Comparison of ENCODE assay signal across 2 cellular contexts in the genomic region with DNA sequence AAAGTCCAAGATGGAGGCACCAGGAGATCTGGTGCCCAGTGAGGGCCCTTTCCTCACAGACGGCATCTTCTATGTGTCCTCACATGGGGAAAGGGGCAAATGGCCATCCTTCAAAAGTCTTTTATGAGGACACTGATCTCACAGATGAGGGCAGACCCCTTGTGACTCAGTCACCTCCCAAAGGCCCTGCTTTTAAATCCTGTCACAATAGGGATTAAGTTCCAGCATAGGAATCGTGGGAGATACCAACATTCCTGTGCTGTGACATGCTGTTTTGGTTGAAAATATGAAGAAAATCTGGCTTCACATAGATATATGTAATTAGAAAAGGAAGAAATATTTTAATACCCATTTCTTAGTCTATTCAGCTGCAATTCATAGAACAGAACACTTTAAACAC.
TF ChIP-seq lines count a peak whose summit lies in the region.

No MANE protein-coding gene starts in this region.

TF ChIP-seq in SK-N-SH, 30 proteins besides CTCF, POLR2A, EP300 and RAD21:
- TF ChIP-seq, protein P1, sequence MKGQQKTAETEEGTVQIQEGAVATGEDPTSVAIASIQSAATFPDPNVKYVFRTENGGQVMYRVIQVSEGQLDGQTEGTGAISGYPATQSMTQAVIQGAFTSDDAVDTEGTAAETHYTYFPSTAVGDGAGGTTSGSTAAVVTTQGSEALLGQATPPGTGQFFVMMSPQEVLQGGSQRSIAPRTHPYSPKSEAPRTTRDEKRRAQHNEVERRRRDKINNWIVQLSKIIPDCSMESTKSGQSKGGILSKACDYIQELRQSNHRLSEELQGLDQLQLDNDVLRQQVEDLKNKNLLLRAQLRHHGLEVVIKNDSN (IDR thresholded peaks at IDR 0.05; ENCODE audit: borderline replicate concordance, low read depth): no peak
- TF ChIP-seq TCF12 (IDR thresholded peaks at IDR 0.05): peak; percentile 33; the same call in 1 of the 2 replicates

TF ChIP-seq in GM23338, 12 proteins besides CTCF, POLR2A, EP300 and RAD21:
- TF ChIP-seq, protein P2, sequence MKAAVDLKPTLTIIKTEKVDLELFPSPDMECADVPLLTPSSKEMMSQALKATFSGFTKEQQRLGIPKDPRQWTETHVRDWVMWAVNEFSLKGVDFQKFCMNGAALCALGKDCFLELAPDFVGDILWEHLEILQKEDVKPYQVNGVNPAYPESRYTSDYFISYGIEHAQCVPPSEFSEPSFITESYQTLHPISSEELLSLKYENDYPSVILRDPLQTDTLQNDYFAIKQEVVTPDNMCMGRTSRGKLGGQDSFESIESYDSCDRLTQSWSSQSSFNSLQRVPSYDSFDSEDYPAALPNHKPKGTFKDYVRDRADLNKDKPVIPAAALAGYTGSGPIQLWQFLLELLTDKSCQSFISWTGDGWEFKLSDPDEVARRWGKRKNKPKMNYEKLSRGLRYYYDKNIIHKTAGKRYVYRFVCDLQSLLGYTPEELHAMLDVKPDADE (IDR thresholded peaks at IDR 0.05): no peak
- no peak for TF ChIP-seq EZH2 (IDR thresholded peaks at IDR 0.05; ENCODE audit: low read depth, unreplicated experiment)
- no peak for TF ChIP-seq POLR2AphosphoS5 (IDR thresholded peaks at IDR 0.05; ENCODE audit: low read depth)
- no peak for TF ChIP-seq NANOG (IDR thresholded peaks at IDR 0.05; ENCODE audit: borderline replicate concordance)
- no peak for TF ChIP-seq ZNF331 (CRISPR knock-in tag; IDR thresholded peaks at IDR 0.05; ENCODE audit: low read depth)
- TF ChIP-seq, protein P3, sequence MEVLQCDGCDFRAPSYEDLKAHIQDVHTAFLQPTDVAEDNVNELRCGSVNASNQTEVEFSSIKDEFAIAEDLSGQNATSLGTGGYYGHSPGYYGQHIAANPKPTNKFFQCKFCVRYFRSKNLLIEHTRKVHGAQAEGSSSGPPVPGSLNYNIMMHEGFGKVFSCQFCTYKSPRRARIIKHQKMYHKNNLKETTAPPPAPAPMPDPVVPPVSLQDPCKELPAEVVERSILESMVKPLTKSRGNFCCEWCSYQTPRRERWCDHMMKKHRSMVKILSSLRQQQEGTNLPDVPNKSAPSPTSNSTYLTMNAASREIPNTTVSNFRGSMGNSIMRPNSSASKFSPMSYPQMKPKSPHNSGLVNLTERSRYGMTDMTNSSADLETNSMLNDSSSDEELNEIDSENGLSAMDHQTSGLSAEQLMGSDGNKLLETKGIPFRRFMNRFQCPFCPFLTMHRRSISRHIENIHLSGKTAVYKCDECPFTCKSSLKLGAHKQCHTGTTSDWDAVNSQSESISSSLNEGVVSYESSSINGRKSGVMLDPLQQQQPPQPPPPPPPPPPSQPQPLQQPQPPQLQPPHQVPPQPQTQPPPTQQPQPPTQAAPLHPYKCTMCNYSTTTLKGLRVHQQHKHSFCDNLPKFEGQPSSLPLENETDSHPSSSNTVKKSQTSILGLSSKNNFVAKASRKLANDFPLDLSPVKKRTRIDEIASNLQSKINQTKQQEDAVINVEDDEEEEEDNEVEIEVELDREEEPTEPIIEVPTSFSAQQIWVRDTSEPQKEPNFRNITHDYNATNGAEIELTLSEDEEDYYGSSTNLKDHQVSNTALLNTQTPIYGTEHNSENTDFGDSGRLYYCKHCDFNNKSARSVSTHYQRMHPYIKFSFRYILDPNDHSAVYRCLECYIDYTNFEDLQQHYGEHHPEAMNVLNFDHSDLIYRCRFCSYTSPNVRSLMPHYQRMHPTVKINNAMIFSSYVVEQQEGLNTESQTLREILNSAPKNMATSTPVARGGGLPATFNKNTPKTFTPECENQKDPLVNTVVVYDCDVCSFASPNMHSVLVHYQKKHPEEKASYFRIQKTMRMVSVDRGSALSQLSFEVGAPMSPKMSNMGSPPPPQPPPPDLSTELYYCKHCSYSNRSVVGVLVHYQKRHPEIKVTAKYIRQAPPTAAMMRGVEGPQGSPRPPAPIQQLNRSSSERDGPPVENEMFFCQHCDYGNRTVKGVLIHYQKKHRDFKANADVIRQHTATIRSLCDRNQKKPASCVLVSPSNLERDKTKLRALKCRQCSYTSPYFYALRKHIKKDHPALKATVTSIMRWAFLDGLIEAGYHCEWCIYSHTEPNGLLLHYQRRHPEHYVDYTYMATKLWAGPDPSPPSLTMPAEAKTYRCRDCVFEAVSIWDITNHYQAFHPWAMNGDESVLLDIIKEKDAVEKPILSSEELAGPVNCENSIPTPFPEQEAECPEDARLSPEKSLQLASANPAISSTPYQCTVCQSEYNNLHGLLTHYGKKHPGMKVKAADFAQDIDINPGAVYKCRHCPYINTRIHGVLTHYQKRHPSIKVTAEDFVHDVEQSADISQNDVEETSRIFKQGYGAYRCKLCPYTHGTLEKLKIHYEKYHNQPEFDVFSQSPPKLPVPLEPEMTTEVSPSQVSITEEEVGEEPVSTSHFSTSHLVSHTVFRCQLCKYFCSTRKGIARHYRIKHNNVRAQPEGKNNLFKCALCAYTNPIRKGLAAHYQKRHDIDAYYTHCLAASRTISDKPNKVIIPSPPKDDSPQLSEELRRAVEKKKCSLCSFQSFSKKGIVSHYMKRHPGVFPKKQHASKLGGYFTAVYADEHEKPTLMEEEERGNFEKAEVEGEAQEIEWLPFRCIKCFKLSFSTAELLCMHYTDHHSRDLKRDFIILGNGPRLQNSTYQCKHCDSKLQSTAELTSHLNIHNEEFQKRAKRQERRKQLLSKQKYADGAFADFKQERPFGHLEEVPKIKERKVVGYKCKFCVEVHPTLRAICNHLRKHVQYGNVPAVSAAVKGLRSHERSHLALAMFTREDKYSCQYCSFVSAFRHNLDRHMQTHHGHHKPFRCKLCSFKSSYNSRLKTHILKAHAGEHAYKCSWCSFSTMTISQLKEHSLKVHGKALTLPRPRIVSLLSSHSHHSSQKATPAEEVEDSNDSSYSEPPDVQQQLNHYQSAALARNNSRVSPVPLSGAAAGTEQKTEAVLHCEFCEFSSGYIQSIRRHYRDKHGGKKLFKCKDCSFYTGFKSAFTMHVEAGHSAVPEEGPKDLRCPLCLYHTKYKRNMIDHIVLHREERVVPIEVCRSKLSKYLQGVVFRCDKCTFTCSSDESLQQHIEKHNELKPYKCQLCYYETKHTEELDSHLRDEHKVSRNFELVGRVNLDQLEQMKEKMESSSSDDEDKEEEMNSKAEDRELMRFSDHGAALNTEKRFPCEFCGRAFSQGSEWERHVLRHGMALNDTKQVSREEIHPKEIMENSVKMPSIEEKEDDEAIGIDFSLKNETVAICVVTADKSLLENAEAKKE (CRISPR knock-in tag; IDR thresholded peaks at IDR 0.05): no peak
